ENCODE assay signal across 1 cellular context in the genomic region with DNA sequence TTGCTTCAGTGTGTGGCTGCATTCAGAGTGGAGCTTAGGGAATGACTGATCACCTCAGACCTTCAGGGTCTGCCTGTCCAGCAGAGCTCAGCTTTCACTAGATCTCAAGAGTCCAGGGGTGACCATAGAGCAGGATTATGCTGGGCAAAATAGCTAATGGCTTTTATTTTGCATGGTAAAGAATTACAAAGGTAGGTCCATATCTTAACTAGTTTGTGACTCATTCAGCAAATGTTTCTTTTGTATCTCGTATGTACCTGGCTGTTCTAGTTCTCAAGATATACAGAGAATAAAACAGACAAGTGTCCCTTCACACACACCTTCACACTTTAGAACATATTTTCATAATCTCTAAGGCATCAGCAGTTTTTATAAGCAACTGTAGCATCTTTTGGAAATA.
TF ChIP-seq lines count a peak whose summit lies in the region.

No MANE protein-coding gene starts in this region.

TF ChIP-seq in K562, 482 proteins besides CTCF, POLR2A, EP300 and RAD21 (continued from another document):
- TF ChIP-seq, protein P1, sequence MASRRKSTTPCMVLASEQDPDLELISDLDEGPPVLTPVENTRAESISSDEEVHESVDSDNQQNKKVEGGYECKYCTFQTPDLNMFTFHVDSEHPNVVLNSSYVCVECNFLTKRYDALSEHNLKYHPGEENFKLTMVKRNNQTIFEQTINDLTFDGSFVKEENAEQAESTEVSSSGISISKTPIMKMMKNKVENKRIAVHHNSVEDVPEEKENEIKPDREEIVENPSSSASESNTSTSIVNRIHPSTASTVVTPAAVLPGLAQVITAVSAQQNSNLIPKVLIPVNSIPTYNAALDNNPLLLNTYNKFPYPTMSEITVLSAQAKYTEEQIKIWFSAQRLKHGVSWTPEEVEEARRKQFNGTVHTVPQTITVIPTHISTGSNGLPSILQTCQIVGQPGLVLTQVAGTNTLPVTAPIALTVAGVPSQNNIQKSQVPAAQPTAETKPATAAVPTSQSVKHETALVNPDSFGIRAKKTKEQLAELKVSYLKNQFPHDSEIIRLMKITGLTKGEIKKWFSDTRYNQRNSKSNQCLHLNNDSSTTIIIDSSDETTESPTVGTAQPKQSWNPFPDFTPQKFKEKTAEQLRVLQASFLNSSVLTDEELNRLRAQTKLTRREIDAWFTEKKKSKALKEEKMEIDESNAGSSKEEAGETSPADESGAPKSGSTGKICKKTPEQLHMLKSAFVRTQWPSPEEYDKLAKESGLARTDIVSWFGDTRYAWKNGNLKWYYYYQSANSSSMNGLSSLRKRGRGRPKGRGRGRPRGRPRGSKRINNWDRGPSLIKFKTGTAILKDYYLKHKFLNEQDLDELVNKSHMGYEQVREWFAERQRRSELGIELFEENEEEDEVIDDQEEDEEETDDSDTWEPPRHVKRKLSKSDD (conservative IDR thresholded peaks at IDR 0.05; ENCODE audit: low read length) = no peak
- TF ChIP-seq ZBTB1 (CRISPR knock-in tag; IDR thresholded peaks at IDR 0.05; ENCODE audit: borderline replicate concordance, low read depth) = no peak
- TF ChIP-seq CHD4 (IDR thresholded peaks at IDR 0.05; ENCODE audit: insufficient read depth, insufficient replicate concordance, low read depth, low read length, poor library complexity, severe bottlenecking) = no peak
- TF ChIP-seq POU5F1 (IDR thresholded peaks at IDR 0.05; ENCODE audit: borderline replicate concordance, low read depth, low read length, partially characterized antibody) = no peak
- TF ChIP-seq CBX1 (IDR thresholded peaks at IDR 0.05; ENCODE audit: low read depth) = no peak
- no peak for TF ChIP-seq CBX8 (IDR thresholded peaks at IDR 0.05; ENCODE audit: borderline replicate concordance, extremely low read depth, low read depth, low read length, poor library complexity, severe bottlenecking)
- no peak for TF ChIP-seq SMARCB1 (IDR thresholded peaks at IDR 0.05; ENCODE audit: insufficient read length, low read depth)
- TF ChIP-seq POLR3A (IDR thresholded peaks at IDR 0.05; ENCODE audit: borderline replicate concordance, extremely low read depth, insufficient read depth, insufficient read length) = no peak
- TF ChIP-seq RBBP5 (IDR thresholded peaks at IDR 0.05; ENCODE audit: borderline replicate concordance, insufficient read depth, low read length, poor library complexity, severe bottlenecking) = no peak
- no peak for TF ChIP-seq RBM39 (optimal IDR thresholded peaks at IDR 0.05; ENCODE audit: low read depth, low read length)
- no peak for TF ChIP-seq ZNF75A (CRISPR knock-in tag; IDR thresholded peaks at IDR 0.05)
- TF ChIP-seq SRSF3 (IDR thresholded peaks at IDR 0.05; ENCODE audit: insufficient read depth, low read length) = no peak
- no peak for TF ChIP-seq KDM5B (IDR thresholded peaks at IDR 0.05; ENCODE audit: insufficient replicate concordance, low read depth, low read length)
TF ChIP-seq in K562: peak in this region for 0.
